ENCODE assay signal across 1 cellular context in the genomic region with DNA sequence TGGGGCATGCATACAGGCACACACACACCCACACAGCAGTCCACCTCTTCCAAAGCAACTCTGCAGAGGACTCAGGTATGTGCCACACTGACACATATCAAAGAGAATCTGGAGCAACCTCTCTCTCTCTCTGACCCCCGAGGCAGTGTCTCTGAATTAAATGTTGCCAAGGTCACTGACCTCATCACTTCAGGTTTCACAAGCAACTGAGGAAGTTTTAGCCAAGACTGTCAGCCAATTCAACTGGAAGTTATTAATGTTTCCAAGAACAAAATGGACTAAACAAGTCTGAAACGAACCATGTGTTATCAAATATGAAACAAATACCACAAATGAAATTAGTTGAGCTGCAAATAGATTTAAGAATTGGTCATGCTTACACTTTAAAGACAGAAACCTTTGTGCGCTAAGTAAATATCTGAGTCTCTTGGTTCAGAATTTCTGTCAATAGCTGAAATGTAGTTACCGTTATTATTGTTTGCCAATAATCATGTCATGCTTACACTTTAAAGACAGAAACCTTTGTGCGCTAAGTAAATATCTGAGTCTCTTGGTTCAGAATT.
TF ChIP-seq lines count a peak whose summit lies in the region.

No MANE protein-coding gene starts in this region.

TF ChIP-seq in HepG2, 621 proteins besides CTCF, POLR2A, EP300 and RAD21 (continued from another document and continues in another):
- TF ChIP-seq PPARG (CRISPR knock-in tag; conservative IDR thresholded peaks at IDR 0.05) (peak; percentile 72; the same call in 1 of the 2 replicates), ZNF337 (CRISPR knock-in tag; IDR thresholded peaks at IDR 0.05; ENCODE audit: borderline replicate concordance, low read depth) (no peak), TAF1 (CRISPR knock-in tag; IDR thresholded peaks at IDR 0.05) (no peak), BRD4 (CRISPR knock-in tag; IDR thresholded peaks at IDR 0.05) (no peak), STAG1 (CRISPR knock-in tag; IDR thresholded peaks at IDR 0.05) (no peak), SMYD3 (CRISPR knock-in tag; IDR thresholded peaks at IDR 0.05) (no peak), RBAK (CRISPR knock-in tag; IDR thresholded peaks at IDR 0.05) (no peak), PHF5A (CRISPR knock-in tag; IDR thresholded peaks at IDR 0.05; ENCODE audit: low read depth, unreplicated experiment) (no peak), CBFB (CRISPR knock-in tag; IDR thresholded peaks at IDR 0.05) (no peak), PTBP1 (IDR thresholded peaks at IDR 0.05; ENCODE audit: low read depth, low read length, poor library complexity, severe bottlenecking) (no peak), NFYC (CRISPR knock-in tag; IDR thresholded peaks at IDR 0.05) (no peak), ZNF430 (CRISPR knock-in tag; IDR thresholded peaks at IDR 0.05) (no peak), TARDBP (CRISPR knock-in tag; IDR thresholded peaks at IDR 0.05) (no peak), ZSCAN20 (CRISPR knock-in tag; IDR thresholded peaks at IDR 0.05; ENCODE audit: borderline replicate concordance) (no peak), ZBTB7A (CRISPR knock-in tag; IDR thresholded peaks at IDR 0.05) (no peak), MED1 (CRISPR knock-in tag; IDR thresholded peaks at IDR 0.05) (no peak), ZNF768 (CRISPR knock-in tag; IDR thresholded peaks at IDR 0.05) (no peak), ZNF367 (CRISPR knock-in tag; IDR thresholded peaks at IDR 0.05; ENCODE audit: borderline replicate concordance) (no peak), MTA1 (CRISPR knock-in tag; IDR thresholded peaks at IDR 0.05; ENCODE audit: borderline replicate concordance) (no peak), ZNF205 (CRISPR knock-in tag; IDR thresholded peaks at IDR 0.05) (no peak), ZFP62 (CRISPR knock-in tag; IDR thresholded peaks at IDR 0.05) (no peak), HDAC6 (IDR thresholded peaks at IDR 0.05; ENCODE audit: low read depth, low read length) (0 out of 2 replicates have a peak, but pooled peaks have one; percentile 24), SIN3A (IDR thresholded peaks at IDR 0.05; ENCODE audit: borderline replicate concordance, low read depth, low read length) (no peak), SMARCC2 (IDR thresholded peaks at IDR 0.05) (no peak), PRPF4 (IDR thresholded peaks at IDR 0.05; ENCODE audit: low read depth, low read length, poor library complexity, severe bottlenecking) (no peak), PHF20 (CRISPR knock-in tag; IDR thresholded peaks at IDR 0.05) (no peak), ZNF563 (CRISPR knock-in tag; IDR thresholded peaks at IDR 0.05) (no peak), ZNF160 (CRISPR knock-in tag; IDR thresholded peaks at IDR 0.05) (no peak), SNAPC2 (CRISPR knock-in tag; IDR thresholded peaks at IDR 0.05) (no peak), ESRRA (CRISPR knock-in tag; IDR thresholded peaks at IDR 0.05; ENCODE audit: low read depth) (no peak), SRY (CRISPR knock-in tag; IDR thresholded peaks at IDR 0.05) (no peak), HDAC2 (CRISPR knock-in tag; IDR thresholded peaks at IDR 0.05) (peak; percentile 38), TBP (CRISPR knock-in tag; IDR thresholded peaks at IDR 0.05) (no peak), ELF3 (CRISPR knock-in tag; IDR thresholded peaks at IDR 0.05) (peak; percentile 34; the same call in 1 of the 2 replicates), ZNF331 (CRISPR knock-in tag; IDR thresholded peaks at IDR 0.05) (no peak), STAT5B (CRISPR knock-in tag; IDR thresholded peaks at IDR 0.05) (no peak), NR3C1 (CRISPR knock-in tag; IDR thresholded peaks at IDR 0.05) (no peak), ZC3H4 (CRISPR knock-in tag; IDR thresholded peaks at IDR 0.05; ENCODE audit: borderline replicate concordance) (no peak), TBX3 (IDR thresholded peaks at IDR 0.05; ENCODE audit: borderline replicate concordance) (peak; percentile 70; the same call in 1 of the 2 replicates), ZNF761 (CRISPR knock-in tag; conservative IDR thresholded peaks at IDR 0.05) (no peak), NPAS2 (CRISPR knock-in tag; IDR thresholded peaks at IDR 0.05; ENCODE audit: borderline replicate concordance) (no peak), ZNF772 (CRISPR knock-in tag; IDR thresholded peaks at IDR 0.05) (no peak), FLYWCH1 (CRISPR knock-in tag; IDR thresholded peaks at IDR 0.05) (no peak), ZNF777 (CRISPR knock-in tag; IDR thresholded peaks at IDR 0.05) (no peak), KLF16 (CRISPR knock-in tag; IDR thresholded peaks at IDR 0.05) (peak in 1 of 2 experiments; percentile 31; a peak in 1 of 4 replicates)
- TF ChIP-seq, protein P1, sequence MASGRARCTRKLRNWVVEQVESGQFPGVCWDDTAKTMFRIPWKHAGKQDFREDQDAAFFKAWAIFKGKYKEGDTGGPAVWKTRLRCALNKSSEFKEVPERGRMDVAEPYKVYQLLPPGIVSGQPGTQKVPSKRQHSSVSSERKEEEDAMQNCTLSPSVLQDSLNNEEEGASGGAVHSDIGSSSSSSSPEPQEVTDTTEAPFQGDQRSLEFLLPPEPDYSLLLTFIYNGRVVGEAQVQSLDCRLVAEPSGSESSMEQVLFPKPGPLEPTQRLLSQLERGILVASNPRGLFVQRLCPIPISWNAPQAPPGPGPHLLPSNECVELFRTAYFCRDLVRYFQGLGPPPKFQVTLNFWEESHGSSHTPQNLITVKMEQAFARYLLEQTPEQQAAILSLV (CRISPR knock-in tag; IDR thresholded peaks at IDR 0.05; ENCODE audit: borderline replicate concordance), result no peak
- TF ChIP-seq, protein P2, sequence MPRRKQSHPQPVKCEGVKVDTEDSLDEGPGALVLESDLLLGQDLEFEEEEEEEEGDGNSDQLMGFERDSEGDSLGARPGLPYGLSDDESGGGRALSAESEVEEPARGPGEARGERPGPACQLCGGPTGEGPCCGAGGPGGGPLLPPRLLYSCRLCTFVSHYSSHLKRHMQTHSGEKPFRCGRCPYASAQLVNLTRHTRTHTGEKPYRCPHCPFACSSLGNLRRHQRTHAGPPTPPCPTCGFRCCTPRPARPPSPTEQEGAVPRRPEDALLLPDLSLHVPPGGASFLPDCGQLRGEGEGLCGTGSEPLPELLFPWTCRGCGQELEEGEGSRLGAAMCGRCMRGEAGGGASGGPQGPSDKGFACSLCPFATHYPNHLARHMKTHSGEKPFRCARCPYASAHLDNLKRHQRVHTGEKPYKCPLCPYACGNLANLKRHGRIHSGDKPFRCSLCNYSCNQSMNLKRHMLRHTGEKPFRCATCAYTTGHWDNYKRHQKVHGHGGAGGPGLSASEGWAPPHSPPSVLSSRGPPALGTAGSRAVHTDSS (CRISPR knock-in tag; conservative IDR thresholded peaks at IDR 0.05), result no peak
- TF ChIP-seq, protein P3, sequence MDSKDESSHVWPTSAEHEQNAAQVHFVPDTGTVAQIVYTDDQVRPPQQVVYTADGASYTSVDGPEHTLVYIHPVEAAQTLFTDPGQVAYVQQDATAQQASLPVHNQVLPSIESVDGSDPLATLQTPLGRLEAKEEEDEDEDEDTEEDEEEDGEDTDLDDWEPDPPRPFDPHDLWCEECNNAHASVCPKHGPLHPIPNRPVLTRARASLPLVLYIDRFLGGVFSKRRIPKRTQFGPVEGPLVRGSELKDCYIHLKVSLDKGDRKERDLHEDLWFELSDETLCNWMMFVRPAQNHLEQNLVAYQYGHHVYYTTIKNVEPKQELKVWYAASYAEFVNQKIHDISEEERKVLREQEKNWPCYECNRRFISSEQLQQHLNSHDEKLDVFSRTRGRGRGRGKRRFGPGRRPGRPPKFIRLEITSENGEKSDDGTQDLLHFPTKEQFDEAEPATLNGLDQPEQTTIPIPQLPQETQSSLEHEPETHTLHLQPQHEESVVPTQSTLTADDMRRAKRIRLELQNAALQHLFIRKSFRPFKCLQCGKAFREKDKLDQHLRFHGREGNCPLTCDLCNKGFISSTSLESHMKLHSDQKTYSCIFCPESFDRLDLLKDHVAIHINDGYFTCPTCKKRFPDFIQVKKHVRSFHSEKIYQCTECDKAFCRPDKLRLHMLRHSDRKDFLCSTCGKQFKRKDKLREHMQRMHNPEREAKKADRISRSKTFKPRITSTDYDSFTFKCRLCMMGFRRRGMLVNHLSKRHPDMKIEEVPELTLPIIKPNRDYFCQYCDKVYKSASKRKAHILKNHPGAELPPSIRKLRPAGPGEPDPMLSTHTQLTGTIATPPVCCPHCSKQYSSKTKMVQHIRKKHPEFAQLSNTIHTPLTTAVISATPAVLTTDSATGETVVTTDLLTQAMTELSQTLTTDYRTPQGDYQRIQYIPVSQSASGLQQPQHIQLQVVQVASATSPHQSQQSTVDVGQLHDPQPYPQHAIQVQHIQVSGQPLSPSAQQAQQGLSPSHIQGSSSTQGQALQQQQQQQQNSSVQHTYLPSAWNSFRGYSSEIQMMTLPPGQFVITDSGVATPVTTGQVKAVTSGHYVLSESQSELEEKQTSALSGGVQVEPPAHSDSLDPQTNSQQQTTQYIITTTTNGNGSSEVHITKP (CRISPR knock-in tag; IDR thresholded peaks at IDR 0.05; ENCODE audit: low read depth), result no peak
- TF ChIP-seq, protein P4, sequence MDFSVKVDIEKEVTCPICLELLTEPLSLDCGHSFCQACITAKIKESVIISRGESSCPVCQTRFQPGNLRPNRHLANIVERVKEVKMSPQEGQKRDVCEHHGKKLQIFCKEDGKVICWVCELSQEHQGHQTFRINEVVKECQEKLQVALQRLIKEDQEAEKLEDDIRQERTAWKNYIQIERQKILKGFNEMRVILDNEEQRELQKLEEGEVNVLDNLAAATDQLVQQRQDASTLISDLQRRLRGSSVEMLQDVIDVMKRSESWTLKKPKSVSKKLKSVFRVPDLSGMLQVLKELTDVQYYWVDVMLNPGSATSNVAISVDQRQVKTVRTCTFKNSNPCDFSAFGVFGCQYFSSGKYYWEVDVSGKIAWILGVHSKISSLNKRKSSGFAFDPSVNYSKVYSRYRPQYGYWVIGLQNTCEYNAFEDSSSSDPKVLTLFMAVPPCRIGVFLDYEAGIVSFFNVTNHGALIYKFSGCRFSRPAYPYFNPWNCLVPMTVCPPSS (IDR thresholded peaks at IDR 0.05), result no peak
- TF ChIP-seq, protein P5, sequence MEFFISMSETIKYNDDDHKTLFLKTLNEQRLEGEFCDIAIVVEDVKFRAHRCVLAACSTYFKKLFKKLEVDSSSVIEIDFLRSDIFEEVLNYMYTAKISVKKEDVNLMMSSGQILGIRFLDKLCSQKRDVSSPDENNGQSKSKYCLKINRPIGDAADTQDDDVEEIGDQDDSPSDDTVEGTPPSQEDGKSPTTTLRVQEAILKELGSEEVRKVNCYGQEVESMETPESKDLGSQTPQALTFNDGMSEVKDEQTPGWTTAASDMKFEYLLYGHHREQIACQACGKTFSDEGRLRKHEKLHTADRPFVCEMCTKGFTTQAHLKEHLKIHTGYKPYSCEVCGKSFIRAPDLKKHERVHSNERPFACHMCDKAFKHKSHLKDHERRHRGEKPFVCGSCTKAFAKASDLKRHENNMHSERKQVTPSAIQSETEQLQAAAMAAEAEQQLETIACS (CRISPR knock-in tag; IDR thresholded peaks at IDR 0.05), result no peak
- TF ChIP-seq, protein P6, sequence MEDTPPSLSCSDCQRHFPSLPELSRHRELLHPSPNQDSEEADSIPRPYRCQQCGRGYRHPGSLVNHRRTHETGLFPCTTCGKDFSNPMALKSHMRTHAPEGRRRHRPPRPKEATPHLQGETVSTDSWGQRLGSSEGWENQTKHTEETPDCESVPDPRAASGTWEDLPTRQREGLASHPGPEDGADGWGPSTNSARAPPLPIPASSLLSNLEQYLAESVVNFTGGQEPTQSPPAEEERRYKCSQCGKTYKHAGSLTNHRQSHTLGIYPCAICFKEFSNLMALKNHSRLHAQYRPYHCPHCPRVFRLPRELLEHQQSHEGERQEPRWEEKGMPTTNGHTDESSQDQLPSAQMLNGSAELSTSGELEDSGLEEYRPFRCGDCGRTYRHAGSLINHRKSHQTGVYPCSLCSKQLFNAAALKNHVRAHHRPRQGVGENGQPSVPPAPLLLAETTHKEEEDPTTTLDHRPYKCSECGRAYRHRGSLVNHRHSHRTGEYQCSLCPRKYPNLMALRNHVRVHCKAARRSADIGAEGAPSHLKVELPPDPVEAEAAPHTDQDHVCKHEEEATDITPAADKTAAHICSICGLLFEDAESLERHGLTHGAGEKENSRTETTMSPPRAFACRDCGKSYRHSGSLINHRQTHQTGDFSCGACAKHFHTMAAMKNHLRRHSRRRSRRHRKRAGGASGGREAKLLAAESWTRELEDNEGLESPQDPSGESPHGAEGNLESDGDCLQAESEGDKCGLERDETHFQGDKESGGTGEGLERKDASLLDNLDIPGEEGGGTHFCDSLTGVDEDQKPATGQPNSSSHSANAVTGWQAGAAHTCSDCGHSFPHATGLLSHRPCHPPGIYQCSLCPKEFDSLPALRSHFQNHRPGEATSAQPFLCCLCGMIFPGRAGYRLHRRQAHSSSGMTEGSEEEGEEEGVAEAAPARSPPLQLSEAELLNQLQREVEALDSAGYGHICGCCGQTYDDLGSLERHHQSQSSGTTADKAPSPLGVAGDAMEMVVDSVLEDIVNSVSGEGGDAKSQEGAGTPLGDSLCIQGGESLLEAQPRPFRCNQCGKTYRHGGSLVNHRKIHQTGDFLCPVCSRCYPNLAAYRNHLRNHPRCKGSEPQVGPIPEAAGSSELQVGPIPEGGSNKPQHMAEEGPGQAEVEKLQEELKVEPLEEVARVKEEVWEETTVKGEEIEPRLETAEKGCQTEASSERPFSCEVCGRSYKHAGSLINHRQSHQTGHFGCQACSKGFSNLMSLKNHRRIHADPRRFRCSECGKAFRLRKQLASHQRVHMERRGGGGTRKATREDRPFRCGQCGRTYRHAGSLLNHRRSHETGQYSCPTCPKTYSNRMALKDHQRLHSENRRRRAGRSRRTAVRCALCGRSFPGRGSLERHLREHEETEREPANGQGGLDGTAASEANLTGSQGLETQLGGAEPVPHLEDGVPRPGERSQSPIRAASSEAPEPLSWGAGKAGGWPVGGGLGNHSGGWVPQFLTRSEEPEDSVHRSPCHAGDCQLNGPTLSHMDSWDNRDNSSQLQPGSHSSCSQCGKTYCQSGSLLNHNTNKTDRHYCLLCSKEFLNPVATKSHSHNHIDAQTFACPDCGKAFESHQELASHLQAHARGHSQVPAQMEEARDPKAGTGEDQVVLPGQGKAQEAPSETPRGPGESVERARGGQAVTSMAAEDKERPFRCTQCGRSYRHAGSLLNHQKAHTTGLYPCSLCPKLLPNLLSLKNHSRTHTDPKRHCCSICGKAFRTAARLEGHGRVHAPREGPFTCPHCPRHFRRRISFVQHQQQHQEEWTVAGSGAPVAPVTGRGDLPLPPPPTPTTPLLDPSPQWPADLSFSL (CRISPR knock-in tag; IDR thresholded peaks at IDR 0.05), result peak; percentile 17; the same call in 1 of the 2 replicates
- TF ChIP-seq, protein P7, sequence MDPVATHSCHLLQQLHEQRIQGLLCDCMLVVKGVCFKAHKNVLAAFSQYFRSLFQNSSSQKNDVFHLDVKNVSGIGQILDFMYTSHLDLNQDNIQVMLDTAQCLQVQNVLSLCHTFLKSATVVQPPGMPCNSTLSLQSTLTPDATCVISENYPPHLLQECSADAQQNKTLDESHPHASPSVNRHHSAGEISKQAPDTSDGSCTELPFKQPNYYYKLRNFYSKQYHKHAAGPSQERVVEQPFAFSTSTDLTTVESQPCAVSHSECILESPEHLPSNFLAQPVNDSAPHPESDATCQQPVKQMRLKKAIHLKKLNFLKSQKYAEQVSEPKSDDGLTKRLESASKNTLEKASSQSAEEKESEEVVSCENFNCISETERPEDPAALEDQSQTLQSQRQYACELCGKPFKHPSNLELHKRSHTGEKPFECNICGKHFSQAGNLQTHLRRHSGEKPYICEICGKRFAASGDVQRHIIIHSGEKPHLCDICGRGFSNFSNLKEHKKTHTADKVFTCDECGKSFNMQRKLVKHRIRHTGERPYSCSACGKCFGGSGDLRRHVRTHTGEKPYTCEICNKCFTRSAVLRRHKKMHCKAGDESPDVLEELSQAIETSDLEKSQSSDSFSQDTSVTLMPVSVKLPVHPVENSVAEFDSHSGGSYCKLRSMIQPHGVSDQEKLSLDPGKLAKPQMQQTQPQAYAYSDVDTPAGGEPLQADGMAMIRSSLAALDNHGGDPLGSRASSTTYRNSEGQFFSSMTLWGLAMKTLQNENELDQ (CRISPR knock-in tag; IDR thresholded peaks at IDR 0.05; ENCODE audit: borderline replicate concordance), result no peak
